17 cellular contexts compared by ENCODE assay signal in genomic region chr7:102913846-102914245, GRCh38. TPM values are rescaled to one million over a fixed set of nuclear protein-coding genes. Genes with fewer than 3 reads are reported as not detected.
DNase-seq lines count a peak whose midpoint lies in the region; ATAC-seq and TF ChIP-seq lines count a peak whose summit lies in the region.
"Had no signal": no experiment of that assay in that cellular context is flagged by ENCODE, and none has a peak within 500 bp of the region (broad histone marks: within the 10 kb centered on the region; RNA-seq: fewer than 3 reads in every experiment).

No MANE protein-coding gene starts in this region.

- ATAC-seq in IMR-90 (ENCODE audit: low read depth) (no peak), HG03378 (IDR thresholded peaks at IDR 0.05; ENCODE audit: unreplicated experiment) (no peak)
- ATAC-seq: naive thymus-derived CD8-positive, alpha-beta T cell had no signal

- TF ChIP-seq RAD21 in IMR-90 (IDR thresholded peaks at IDR 0.05; ENCODE audit: low read length) = no peak

- H2BK5ac ChIP-seq in IMR-90 (ENCODE audit: low read depth, low read length, poor library complexity, severe bottlenecking) (peak overlapping the region; percentile 98), mesenchymal stem cell (ENCODE audit: low read depth, low read length, poor library complexity, severe bottlenecking) (no peak overlapping the region)

- CTCF ChIA-PET in IMR-90 (lab: Yijun Ruan, JAX) = no interaction called here

- DNase-seq in IMR-90 (no peak), coronary artery (ENCODE audit: low spot score) (no peak), mesenchymal stem cell (no peak), DMS114 treated with DMSO at 0.1 percent for 48 hours (lab: John Stamatoyannopoulos, UW; ENCODE audit: unreplicated experiment) (no peak), kidney glomerular epithelial cell (lab: John Stamatoyannopoulos, UW) (no peak), posterior cingulate gyrus (no peak)
- DNase-seq: activated naive CD4-positive, alpha-beta T cell treated with anti-CD3 and anti-CD28 coated beads for 36 hours; GF-D8; naive thymus-derived CD8-positive, alpha-beta T cell; NCI-H345; retina; SHP77 treated with DMSO at 0.1 percent for 48 hours; stimulated activated CD4-positive, alpha-beta T cell treated with anti-CD3 and anti-CD28 coated beads, Interleukin-2, amount 100 ng/mL, for 48 hours had no signal

- peak overlapping the region; percentile 60 for H2AFZ ChIP-seq in IMR-90 (replicated peaks; ENCODE audit: low read length, poor library complexity)
- no peak overlapping the region for H2AFZ ChIP-seq in mesenchymal stem cell (ENCODE audit: low read depth, low read length)

- no peak overlapping the region for H2BK12ac ChIP-seq in mesenchymal stem cell (ENCODE audit: low read length in 2 of 2)

- no peaks in the 10 kb centered on the region for H3K9me3 ChIP-seq in IMR-90 (ENCODE audit: control insufficient read depth, insufficient read depth, low read length)
- H3K9me3 ChIP-seq in mesenchymal stem cell (ENCODE audit: control insufficient read depth, low read length) = no peaks in the 10 kb centered on the region
- no peaks in the 10 kb centered on the region for H3K9me3 ChIP-seq in skeletal muscle tissue (ENCODE audit: control insufficient read depth in 3 of 3, low read length in 3 of 3)
- H3K9me3 ChIP-seq: body of pancreas, HAP-1 had no signal

- H4K8ac ChIP-seq in IMR-90 (ENCODE audit: low read depth in 2 of 2, low read length in 2 of 2) = peak overlapping the region; percentile 51 to 83
- H4K8ac ChIP-seq in mesenchymal stem cell (ENCODE audit: low read length) = no peak overlapping the region

- H3K18ac ChIP-seq in IMR-90 (ENCODE audit: low read depth, low read length) = peak overlapping the region; percentile 98
- H3K18ac ChIP-seq in mesenchymal stem cell (ENCODE audit: low read depth in 1 of 2, low read length in 2 of 2) = no peak overlapping the region

- H2BK15ac ChIP-seq in IMR-90 (ENCODE audit: low read depth, low read length) = peak overlapping the region; percentile 36; the same call in 2 of the 3 replicates
- H2BK15ac ChIP-seq in mesenchymal stem cell (ENCODE audit: low read depth, poor library complexity, severe bottlenecking) = no peak overlapping the region

- H4K5ac ChIP-seq in IMR-90 (ENCODE audit: low read depth, low read length) = peak overlapping the region; percentile 97

- in situ Hi-C loops in IMR-90 (cut with MboI; ENCODE audit: low sequenced_read_pairs) = no loop called here

- no CpG with 5 or more reads among the region's 9 CpGs for WGBS in IMR-90 (ENCODE audit: extremely low coverage in 2 of 2, insufficient read length in 1 of 2), 2 experiments
- 97% methylated on average over 9 of the region's 9 CpGs for WGBS in mesenchymal stem cell

- H3K23ac ChIP-seq in IMR-90 (ENCODE audit: low read depth, low read length) (peak overlapping the region; percentile 87), mesenchymal stem cell (ENCODE audit: low read length in 2 of 2) (no peak overlapping the region)

- H3K9me1 ChIP-seq in IMR-90 (ENCODE audit: insufficient read depth, low read length) = peaks cover 8% of the 10 kb centered on the region

- H2AK5ac ChIP-seq in IMR-90 (ENCODE audit: low read depth, low read length) (peak overlapping the region; percentile 37), mesenchymal stem cell (ENCODE audit: low read length, severe bottlenecking) (peak overlapping the region; percentile 49)

- H3K56ac ChIP-seq in IMR-90 (ENCODE audit: extremely low read depth, insufficient read depth, low read length) = peak overlapping the region; percentile 84; the same call in 1 of the 2 replicates

- H3K79me1 ChIP-seq in IMR-90 (ENCODE audit: low read depth in 1 of 2, low read length in 2 of 2) (peaks cover 6 to 37% of the 10 kb centered on the region in 2 experiments; a peak in 3 of 4 replicates), mesenchymal stem cell (replicated peaks; ENCODE audit: low read length, poor library complexity, severe bottlenecking) (no peaks in the 10 kb centered on the region)

- H3K14ac ChIP-seq in IMR-90 (replicated peaks; ENCODE audit: low read depth, low read length) (peak overlapping the region; percentile 94), mesenchymal stem cell (ENCODE audit: low read length in 2 of 2) (no peak overlapping the region)

- H2AK9ac ChIP-seq in IMR-90 (replicated peaks; ENCODE audit: low read depth, low read length, poor library complexity) = peak overlapping the region; percentile 74

- H3K27me3 ChIP-seq in IMR-90 (ENCODE audit: control insufficient read depth, insufficient read depth, low read length) = no peaks in the 10 kb centered on the region
- H3K27me3 ChIP-seq in mesenchymal stem cell (ENCODE audit: control insufficient read depth in 1 of 2, insufficient read depth in 1 of 2, low read length in 2 of 2) = no peaks in the 10 kb centered on the region
- H3K27me3 ChIP-seq in skeletal muscle tissue (ENCODE audit: control insufficient read depth in 3 of 3, insufficient read depth in 3 of 3, low read length in 3 of 3) = no peaks in the 10 kb centered on the region
- H3K27me3 ChIP-seq: body of pancreas had no signal

- no peaks in the 10 kb centered on the region; the same call in 1 of the 2 replicates for H4K20me1 ChIP-seq in IMR-90 (ENCODE audit: insufficient read depth, low read length)

- no TSS peak for BruUV-seq in IMR-90 (replicated peaks; lab: Mats Ljungman, UMichigan)

- H3K4ac ChIP-seq in IMR-90 (ENCODE audit: low read depth, low read length) (peak overlapping the region; percentile 89), mesenchymal stem cell (ENCODE audit: low read depth in 1 of 2, low read length in 2 of 2) (no peak overlapping the region)

- H2BK120ac ChIP-seq in IMR-90 (ENCODE audit: low read depth, low read length) = peak overlapping the region; percentile 86
- no peak overlapping the region for H2BK120ac ChIP-seq in mesenchymal stem cell (ENCODE audit: low read depth, low read length)

- peak overlapping the region; percentile 30; the same call in 1 of the 2 replicates for H2BK20ac ChIP-seq in IMR-90 (ENCODE audit: low read depth, low read length)

- intact Hi-C loops in IMR-90 (cut with micrococcal nuclease) = loop anchor here (2.0 to 5.0 kb wide), 3 partner anchors 42 to 152 kb away; no protein-coding TSS in a partner anchor
- intact Hi-C loops in posterior cingulate gyrus (cut with DNase I) = no loop called here

- H3K4me2 ChIP-seq in IMR-90 (ENCODE audit: low read depth, low read length) (peak overlapping the region; percentile 99), mesenchymal stem cell (ENCODE audit: low read length, poor library complexity, severe bottlenecking) (peak overlapping the region; percentile 34)

- peak overlapping the region; percentile 92 for H4K91ac ChIP-seq in IMR-90 (ENCODE audit: insufficient read depth, low read depth, low read length)
- no peak overlapping the region for H4K91ac ChIP-seq in mesenchymal stem cell (ENCODE audit: low read length)

- H3K4me3 ChIP-seq in IMR-90 (ENCODE audit: insufficient read depth, low read depth, low read length) (peak overlapping the region; percentile 93), coronary artery (peak overlapping the region; percentile 60), mesenchymal stem cell (ENCODE audit: insufficient read depth in 1 of 2, low read depth in 1 of 2, low read length in 2 of 2) (peak overlapping the region in 1 of 2 experiments; percentile 78), skeletal muscle tissue (ENCODE audit: low read length in 3 of 3) (peak overlapping the region in 1 of 3 donors; percentile 71)
- H3K4me3 ChIP-seq: body of pancreas, HAP-1 had no signal

- TF ChIP-seq CTCF in IMR-90 (conservative IDR thresholded peaks at IDR 0.05; ENCODE audit: low read depth, low read length) = no peak
- TF ChIP-seq CTCF in coronary artery (IDR thresholded peaks at IDR 0.05) = no peak

- H3K36me3 ChIP-seq in IMR-90 (ENCODE audit: control insufficient read depth, insufficient read depth, low read length) (no peaks in the 10 kb centered on the region), mesenchymal stem cell (ENCODE audit: control insufficient read depth in 1 of 2, insufficient read depth in 2 of 2, low read depth in 1 of 2, low read length in 2 of 2) (peaks cover 0 to 14% of the 10 kb centered on the region in 2 experiments), skeletal muscle tissue (ENCODE audit: control insufficient read depth in 3 of 3, insufficient read depth in 3 of 3, low read length in 3 of 3) (no peaks in the 10 kb centered on the region)
- H3K36me3 ChIP-seq: HAP-1 had no signal

- POLR2A ChIA-PET in IMR-90 (lab: Charles Lee; ENCODE audit: unreplicated experiment) = interaction anchor here (0.6 kb wide), 1 partner anchor 38 kb away, joined by 3 read pairs; no protein-coding TSS in a partner anchor

- H3K9ac ChIP-seq in IMR-90 (ENCODE audit: low read depth, low read length) (peak overlapping the region; percentile 93), mesenchymal stem cell (ENCODE audit: low read length) (peak overlapping the region; percentile 73), skeletal muscle tissue (ENCODE audit: low read depth in 1 of 3, low read length in 3 of 3) (no peak overlapping the region)

- dilution Hi-C loops in IMR-90 (cut with HindIII; ENCODE audit: low sequenced_read_pairs, unreplicated experiment) = no loop called here

- H3K27ac ChIP-seq in IMR-90 (ENCODE audit: insufficient read depth, low read length) = peak overlapping the region; percentile 80
- peak overlapping the region; percentile 73 to 80 for H3K27ac ChIP-seq in coronary artery
- peak overlapping the region; percentile 77 for H3K27ac ChIP-seq in mesenchymal stem cell (ENCODE audit: low read length, poor library complexity, severe bottlenecking)
- H3K27ac ChIP-seq in skeletal muscle tissue (ENCODE audit: low read depth, low read length) = peak overlapping the region; percentile 25
- H3K27ac ChIP-seq: body of pancreas had no signal

- H3K4me1 ChIP-seq in IMR-90 (ENCODE audit: control insufficient read depth, insufficient read depth, low read length) (peaks cover 10% of the 10 kb centered on the region), mesenchymal stem cell (ENCODE audit: control insufficient read depth, insufficient read depth, low read depth, low read length) (no peaks in the 10 kb centered on the region), skeletal muscle tissue (ENCODE audit: control insufficient read depth in 3 of 3, insufficient read depth in 3 of 3, low read length in 3 of 3) (peaks cover 5 to 14% (median 5%) of the 10 kb centered on the region in 3 donors)
- H3K4me1 ChIP-seq: body of pancreas had no signal

- no peak; the same call in 1 of the 2 replicates for TF ChIP-seq POLR2A in IMR-90 (IDR thresholded peaks at IDR 0.05; ENCODE audit: low read depth, low read length)

TF ChIP-seq in IMR-90, 13 proteins besides CTCF, POLR2A, EP300 and RAD21 (continues in another document):
- TF ChIP-seq RCOR1 (IDR thresholded peaks at IDR 0.05; ENCODE audit: insufficient replicate concordance, low read length) (no peak), RFX5 (IDR thresholded peaks at IDR 0.05; ENCODE audit: low read depth, low read length) (no peak), MAZ (IDR thresholded peaks at IDR 0.05; ENCODE audit: borderline replicate concordance, low read depth, low read length) (no peak)

RNA-seq across cellular contexts. Expression of gene LRRC17, which starts 1.0 kb away (rescaled TPM):
- total RNA-seq in IMR-90 (2012; rRNA removed) (271 and 280 TPM in 2 replicates), skeletal muscle tissue (28.2 TPM)
- 199 and 250 TPM in 2 replicates for polyA plus RNA-seq in IMR-90 (2012; rRNA removed)
- 98.9 and 127 TPM in 2 replicates for polyA plus RNA-seq in IMR-90 (2012; cell fraction: cytosol; rRNA removed)
- 40.4 and 157 TPM in 2 replicates for polyA plus RNA-seq in IMR-90 (2012; cell fraction: nucleus; rRNA removed; ENCODE audit: low replicate concordance)
- 17.6 TPM for polyA plus RNA-seq in mesenchymal stem cell (2013, experiment 1 of 2)
- 18.7 TPM for polyA plus RNA-seq in mesenchymal stem cell (2013, experiment 2 of 2)
- total RNA-seq: activated naive CD4-positive, alpha-beta T cell treated with anti-CD3 and anti-CD28 coated beads for 36 hours had no signal
- polyA plus RNA-seq: naive thymus-derived CD8-positive, alpha-beta T cell had no signal

Comparison
In these comparisons a context has a peak if more than half of its experiments do, and no peak if none do; other contexts are left out.
1. H3K27ac ChIP-seq: peak in every context shown above with its lines; median percentile 80 in IMR-90; 77 in mesenchymal stem cell; 76 in coronary artery; 25 in skeletal muscle tissue.
2. H3K9ac ChIP-seq: peak in IMR-90 (single experiment) and mesenchymal stem cell (single experiment); none in skeletal muscle tissue (0 of 3).